Comparison of ENCODE assay signal across 1 cellular context in genomic region chr2:159285929-159286708, GRCh38.
TF ChIP-seq lines count a peak whose summit lies in the region.

A gene with protein sequence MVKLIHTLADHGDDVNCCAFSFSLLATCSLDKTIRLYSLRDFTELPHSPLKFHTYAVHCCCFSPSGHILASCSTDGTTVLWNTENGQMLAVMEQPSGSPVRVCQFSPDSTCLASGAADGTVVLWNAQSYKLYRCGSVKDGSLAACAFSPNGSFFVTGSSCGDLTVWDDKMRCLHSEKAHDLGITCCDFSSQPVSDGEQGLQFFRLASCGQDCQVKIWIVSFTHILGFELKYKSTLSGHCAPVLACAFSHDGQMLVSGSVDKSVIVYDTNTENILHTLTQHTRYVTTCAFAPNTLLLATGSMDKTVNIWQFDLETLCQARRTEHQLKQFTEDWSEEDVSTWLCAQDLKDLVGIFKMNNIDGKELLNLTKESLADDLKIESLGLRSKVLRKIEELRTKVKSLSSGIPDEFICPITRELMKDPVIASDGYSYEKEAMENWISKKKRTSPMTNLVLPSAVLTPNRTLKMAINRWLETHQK (minus strand): TSS chr2:159286703. CDS start chr2:159283069, 3,634 bp downstream.

TF ChIP-seq in HEK293, 187 proteins besides CTCF, POLR2A, EP300 and RAD21 (continued from another document and continues in another):
- TF ChIP-seq ZNF704 (tag by site-specific recombination; IDR thresholded peaks at IDR 0.05) = no peak
- 0 out of 2 replicates have a peak, but pooled peaks have one; percentile 40 for TF ChIP-seq KLF17 (tag by site-specific recombination; IDR thresholded peaks at IDR 0.05)
- no peak; the same call in 1 of the 2 replicates for TF ChIP-seq ZNF692 (tag by site-specific recombination; IDR thresholded peaks at IDR 0.05)
- TF ChIP-seq GLIS1 (tag by site-specific recombination; IDR thresholded peaks at IDR 0.05) = peak; percentile 32; the same call in 1 of the 2 replicates
- TF ChIP-seq, protein P1, sequence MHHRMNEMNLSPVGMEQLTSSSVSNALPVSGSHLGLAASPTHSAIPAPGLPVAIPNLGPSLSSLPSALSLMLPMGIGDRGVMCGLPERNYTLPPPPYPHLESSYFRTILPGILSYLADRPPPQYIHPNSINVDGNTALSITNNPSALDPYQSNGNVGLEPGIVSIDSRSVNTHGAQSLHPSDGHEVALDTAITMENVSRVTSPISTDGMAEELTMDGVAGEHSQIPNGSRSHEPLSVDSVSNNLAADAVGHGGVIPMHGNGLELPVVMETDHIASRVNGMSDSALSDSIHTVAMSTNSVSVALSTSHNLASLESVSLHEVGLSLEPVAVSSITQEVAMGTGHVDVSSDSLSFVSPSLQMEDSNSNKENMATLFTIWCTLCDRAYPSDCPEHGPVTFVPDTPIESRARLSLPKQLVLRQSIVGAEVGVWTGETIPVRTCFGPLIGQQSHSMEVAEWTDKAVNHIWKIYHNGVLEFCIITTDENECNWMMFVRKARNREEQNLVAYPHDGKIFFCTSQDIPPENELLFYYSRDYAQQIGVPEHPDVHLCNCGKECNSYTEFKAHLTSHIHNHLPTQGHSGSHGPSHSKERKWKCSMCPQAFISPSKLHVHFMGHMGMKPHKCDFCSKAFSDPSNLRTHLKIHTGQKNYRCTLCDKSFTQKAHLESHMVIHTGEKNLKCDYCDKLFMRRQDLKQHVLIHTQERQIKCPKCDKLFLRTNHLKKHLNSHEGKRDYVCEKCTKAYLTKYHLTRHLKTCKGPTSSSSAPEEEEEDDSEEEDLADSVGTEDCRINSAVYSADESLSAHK (tag by site-specific recombination; IDR thresholded peaks at IDR 0.05) = peak; percentile 13; the same call in 1 of the 2 replicates
- TF ChIP-seq SCRT2 (tag by site-specific recombination; IDR thresholded peaks at IDR 0.05) = no peak
- TF ChIP-seq ZNF518A (tag by site-specific recombination; conservative IDR thresholded peaks at IDR 0.05; ENCODE audit: low read depth) = no peak
- TF ChIP-seq ZNF292 (tag by site-specific recombination; IDR thresholded peaks at IDR 0.05; ENCODE audit: borderline replicate concordance, low read depth) = no peak
- peak; percentile 72 for TF ChIP-seq KLF1 (tag by site-specific recombination; IDR thresholded peaks at IDR 0.05)
- TF ChIP-seq ZNF76 (tag by site-specific recombination; IDR thresholded peaks at IDR 0.05; ENCODE audit: borderline replicate concordance, low read depth) = peak; percentile 42; the same call in 1 of the 2 replicates
- TF ChIP-seq, protein P2, sequence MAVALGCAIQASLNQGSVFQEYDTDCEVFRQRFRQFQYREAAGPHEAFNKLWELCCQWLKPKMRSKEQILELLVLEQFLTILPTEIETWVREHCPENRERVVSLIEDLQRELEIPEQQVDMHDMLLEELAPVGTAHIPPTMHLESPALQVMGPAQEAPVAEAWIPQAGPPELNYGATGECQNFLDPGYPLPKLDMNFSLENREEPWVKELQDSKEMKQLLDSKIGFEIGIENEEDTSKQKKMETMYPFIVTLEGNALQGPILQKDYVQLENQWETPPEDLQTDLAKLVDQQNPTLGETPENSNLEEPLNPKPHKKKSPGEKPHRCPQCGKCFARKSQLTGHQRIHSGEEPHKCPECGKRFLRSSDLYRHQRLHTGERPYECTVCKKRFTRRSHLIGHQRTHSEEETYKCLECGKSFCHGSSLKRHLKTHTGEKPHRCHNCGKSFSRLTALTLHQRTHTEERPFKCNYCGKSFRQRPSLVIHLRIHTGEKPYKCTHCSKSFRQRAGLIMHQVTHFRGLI (tag by site-specific recombination; IDR thresholded peaks at IDR 0.05) = peak; percentile 71; the same call in 1 of the 2 replicates
- TF ChIP-seq KLF10 (tag by site-specific recombination; IDR thresholded peaks at IDR 0.05) = 0 out of 2 replicates have a peak, but pooled peaks have one; percentile 14
- TF ChIP-seq ZBTB17 (tag by site-specific recombination; IDR thresholded peaks at IDR 0.05) = peak; percentile 29; the same call in 1 of the 2 replicates
- TF ChIP-seq KLF16 (tag by site-specific recombination; IDR thresholded peaks at IDR 0.05) = peak; percentile 56; the same call in 1 of the 2 replicates
- peak; percentile 17; the same call in 1 of the 2 replicates for TF ChIP-seq ZNF341 (tag by site-specific recombination; IDR thresholded peaks at IDR 0.05; ENCODE audit: low read depth)
- peak; percentile 28; the same call in 1 of the 2 replicates for TF ChIP-seq ZNF843 (tag by site-specific recombination; IDR thresholded peaks at IDR 0.05)
- no peak for TF ChIP-seq ZNF473 (tag by site-specific recombination; IDR thresholded peaks at IDR 0.05)
- TF ChIP-seq ZNF155 (tag by site-specific recombination; IDR thresholded peaks at IDR 0.05) = no peak
- TF ChIP-seq, protein P3, sequence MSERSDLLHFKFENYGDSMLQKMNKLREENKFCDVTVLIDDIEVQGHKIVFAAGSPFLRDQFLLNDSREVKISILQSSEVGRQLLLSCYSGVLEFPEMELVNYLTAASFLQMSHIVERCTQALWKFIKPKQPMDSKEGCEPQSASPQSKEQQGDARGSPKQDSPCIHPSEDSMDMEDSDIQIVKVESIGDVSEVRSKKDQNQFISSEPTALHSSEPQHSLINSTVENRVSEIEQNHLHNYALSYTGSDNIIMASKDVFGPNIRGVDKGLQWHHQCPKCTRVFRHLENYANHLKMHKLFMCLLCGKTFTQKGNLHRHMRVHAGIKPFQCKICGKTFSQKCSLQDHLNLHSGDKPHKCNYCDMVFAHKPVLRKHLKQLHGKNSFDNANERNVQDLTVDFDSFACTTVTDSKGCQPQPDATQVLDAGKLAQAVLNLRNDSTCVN (tag by site-specific recombination; optimal IDR thresholded peaks at IDR 0.05) = peak; percentile 62
- TF ChIP-seq ZNF600 (tag by site-specific recombination; IDR thresholded peaks at IDR 0.05) = no peak
- TF ChIP-seq ZBTB48 (tag by site-specific recombination; IDR thresholded peaks at IDR 0.05) = 0 out of 2 replicates have a peak, but pooled peaks have one; percentile 43
- no peak for TF ChIP-seq ZNF621 (tag by site-specific recombination; IDR thresholded peaks at IDR 0.05)
- TF ChIP-seq IKZF3 (tag by site-specific recombination; IDR thresholded peaks at IDR 0.05) = no peak
- TF ChIP-seq, protein P4, sequence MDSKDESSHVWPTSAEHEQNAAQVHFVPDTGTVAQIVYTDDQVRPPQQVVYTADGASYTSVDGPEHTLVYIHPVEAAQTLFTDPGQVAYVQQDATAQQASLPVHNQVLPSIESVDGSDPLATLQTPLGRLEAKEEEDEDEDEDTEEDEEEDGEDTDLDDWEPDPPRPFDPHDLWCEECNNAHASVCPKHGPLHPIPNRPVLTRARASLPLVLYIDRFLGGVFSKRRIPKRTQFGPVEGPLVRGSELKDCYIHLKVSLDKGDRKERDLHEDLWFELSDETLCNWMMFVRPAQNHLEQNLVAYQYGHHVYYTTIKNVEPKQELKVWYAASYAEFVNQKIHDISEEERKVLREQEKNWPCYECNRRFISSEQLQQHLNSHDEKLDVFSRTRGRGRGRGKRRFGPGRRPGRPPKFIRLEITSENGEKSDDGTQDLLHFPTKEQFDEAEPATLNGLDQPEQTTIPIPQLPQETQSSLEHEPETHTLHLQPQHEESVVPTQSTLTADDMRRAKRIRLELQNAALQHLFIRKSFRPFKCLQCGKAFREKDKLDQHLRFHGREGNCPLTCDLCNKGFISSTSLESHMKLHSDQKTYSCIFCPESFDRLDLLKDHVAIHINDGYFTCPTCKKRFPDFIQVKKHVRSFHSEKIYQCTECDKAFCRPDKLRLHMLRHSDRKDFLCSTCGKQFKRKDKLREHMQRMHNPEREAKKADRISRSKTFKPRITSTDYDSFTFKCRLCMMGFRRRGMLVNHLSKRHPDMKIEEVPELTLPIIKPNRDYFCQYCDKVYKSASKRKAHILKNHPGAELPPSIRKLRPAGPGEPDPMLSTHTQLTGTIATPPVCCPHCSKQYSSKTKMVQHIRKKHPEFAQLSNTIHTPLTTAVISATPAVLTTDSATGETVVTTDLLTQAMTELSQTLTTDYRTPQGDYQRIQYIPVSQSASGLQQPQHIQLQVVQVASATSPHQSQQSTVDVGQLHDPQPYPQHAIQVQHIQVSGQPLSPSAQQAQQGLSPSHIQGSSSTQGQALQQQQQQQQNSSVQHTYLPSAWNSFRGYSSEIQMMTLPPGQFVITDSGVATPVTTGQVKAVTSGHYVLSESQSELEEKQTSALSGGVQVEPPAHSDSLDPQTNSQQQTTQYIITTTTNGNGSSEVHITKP (tag by site-specific recombination; IDR thresholded peaks at IDR 0.05) = peak; percentile 95
- peak; percentile 83 for TF ChIP-seq ZNF335 (tag by site-specific recombination; conservative IDR thresholded peaks at IDR 0.05)
- TF ChIP-seq ZBTB7A (tag by site-specific recombination; IDR thresholded peaks at IDR 0.05; ENCODE audit: low read depth) = no peak
- TF ChIP-seq ZNF747 (tag by site-specific recombination; IDR thresholded peaks at IDR 0.05) = no peak
- no peak for TF ChIP-seq ZNF571 (tag by site-specific recombination; IDR thresholded peaks at IDR 0.05)
- TF ChIP-seq ZNF169 (tag by site-specific recombination; IDR thresholded peaks at IDR 0.05) = no peak
- peak; percentile 68 for TF ChIP-seq SP7 (tag by site-specific recombination; IDR thresholded peaks at IDR 0.05)
- peak; percentile 43 for TF ChIP-seq SP3 (tag by site-specific recombination; IDR thresholded peaks at IDR 0.05)
- peak; percentile 18; the same call in 1 of the 2 replicates for TF ChIP-seq ZNF660 (tag by site-specific recombination; IDR thresholded peaks at IDR 0.05)
- TF ChIP-seq RBAK (tag by site-specific recombination; IDR thresholded peaks at IDR 0.05) = no peak
- TF ChIP-seq ZSCAN16 (tag by site-specific recombination; IDR thresholded peaks at IDR 0.05) = no peak
- TF ChIP-seq ZBTB1 (tag by site-specific recombination; IDR thresholded peaks at IDR 0.05) = no peak
- TF ChIP-seq ZEB2 (tag by site-specific recombination; IDR thresholded peaks at IDR 0.05) = peak; percentile 64; the same call in 1 of the 2 replicates
- TF ChIP-seq, protein P5, sequence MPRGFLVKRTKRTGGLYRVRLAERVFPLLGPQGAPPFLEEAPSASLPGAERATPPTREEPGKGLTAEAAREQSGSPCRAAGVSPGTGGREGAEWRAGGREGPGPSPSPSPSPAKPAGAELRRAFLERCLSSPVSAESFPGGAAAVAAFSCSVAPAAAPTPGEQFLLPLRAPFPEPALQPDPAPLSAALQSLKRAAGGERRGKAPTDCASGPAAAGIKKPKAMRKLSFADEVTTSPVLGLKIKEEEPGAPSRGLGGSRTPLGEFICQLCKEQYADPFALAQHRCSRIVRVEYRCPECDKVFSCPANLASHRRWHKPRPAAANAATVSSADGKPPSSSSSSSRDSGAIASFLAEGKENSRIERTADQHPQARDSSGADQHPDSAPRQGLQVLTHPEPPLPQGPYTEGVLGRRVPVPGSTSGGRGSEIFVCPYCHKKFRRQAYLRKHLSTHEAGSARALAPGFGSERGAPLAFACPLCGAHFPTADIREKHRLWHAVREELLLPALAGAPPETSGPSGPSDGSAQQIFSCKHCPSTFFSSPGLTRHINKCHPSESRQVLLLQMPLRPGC (tag by site-specific recombination; IDR thresholded peaks at IDR 0.05) = no peak
